ENCODE assay signal across 13 cellular contexts in genomic region chr4:139593091-139593564, GRCh38. TPM values are rescaled to one million over a fixed set of nuclear protein-coding genes. Genes with fewer than 3 reads are reported as not detected.
A peak's percentile ranks its signal among the peaks of the same experiment; 100 is the strongest.
DNase-seq lines count a peak whose midpoint lies in the region; ATAC-seq, FAIRE-seq and TF ChIP-seq lines count a peak whose summit lies in the region.
"Had no signal": no experiment of that assay in that cellular context is flagged by ENCODE, and none has a peak within 500 bp of the region (broad histone marks: within the 10 kb centered on the region; RNA-seq: fewer than 3 reads in every experiment).

No MANE protein-coding gene starts in this region.

- ATAC-seq in IMR-90 (ENCODE audit: low read depth), result peak; percentile 95

- H3K27ac ChIP-seq in IMR-90 (ENCODE audit: insufficient read depth, low read length), result peak overlapping the region; percentile 65
- no peak overlapping the region for H3K27ac ChIP-seq in endothelial cell of umbilical vein (ENCODE audit: insufficient read depth, low read depth, low read length)
- H3K27ac ChIP-seq in mesodermal cell (ENCODE audit: low read depth, low read length, severe bottlenecking), result peak overlapping the region; percentile 93

- peak overlapping the region; percentile 50 for H2BK120ac ChIP-seq in IMR-90 (ENCODE audit: low read depth, low read length)

- H4K91ac ChIP-seq in IMR-90 (ENCODE audit: insufficient read depth, low read depth, low read length), result peak overlapping the region; percentile 66

- BruUV-seq in IMR-90 (replicated peaks; lab: Mats Ljungman, UMichigan) (no TSS peak), endothelial cell of umbilical vein (replicated peaks; lab: Mats Ljungman, UMichigan) (no TSS peak)

- no peaks in the 10 kb centered on the region for H3K9me3 ChIP-seq in IMR-90 (ENCODE audit: control insufficient read depth, insufficient read depth, low read length)
- no peaks in the 10 kb centered on the region for H3K9me3 ChIP-seq in endothelial cell of umbilical vein (replicated peaks; ENCODE audit: control insufficient read depth, insufficient read depth, low read length)
- H3K9me3 ChIP-seq in mesodermal cell (ENCODE audit: control insufficient read depth, low read length), result no peaks in the 10 kb centered on the region

- CTCF ChIA-PET in IMR-90 (lab: Yijun Ruan, JAX), result interaction anchor here (1.0 to 2.5 kb wide), 4 partner anchors 10 to 33 kb away, joined by 3 to 9 read pairs (median 4); no protein-coding TSS in a partner anchor
- CTCF ChIA-PET in endothelial cell of umbilical vein (lab: Charles Lee), result interaction anchor here (1.4 kb wide), 1 partner anchor 11 kb away, joined by 5 read pairs; no protein-coding TSS in a partner anchor

- H3K79me1 ChIP-seq in IMR-90 (ENCODE audit: low read depth in 1 of 2, low read length in 2 of 2), result no peaks in the 10 kb centered on the region

- peak overlapping the region; percentile 88; the same call in 2 of the 3 replicates for H2BK15ac ChIP-seq in IMR-90 (ENCODE audit: low read depth, low read length)

- in situ Hi-C loops in IMR-90 (cut with MboI; ENCODE audit: low sequenced_read_pairs), result no loop called here

- 20% methylated on average over 3 of the region's 4 CpGs; no CpG with 5 or more reads in 1 of the 2 experiments for WGBS in IMR-90 (ENCODE audit: extremely low coverage in 2 of 2, insufficient read length in 1 of 2), 2 experiments
- WGBS in mesodermal cell (ENCODE audit: insufficient coverage in 2 of 2), 2 experiments, result 32 to 58% methylated on average over 4 of the region's 4 CpGs

- dilution Hi-C loops in IMR-90 (cut with HindIII; ENCODE audit: low sequenced_read_pairs, unreplicated experiment), result no loop called here
- dilution Hi-C loops in endothelial cell of umbilical vein (cut with MboI; ENCODE audit: extremely low pct_ligation_motif_present, low sequenced_read_pairs), result no loop called here

- no peaks in the 10 kb centered on the region for H3K79me2 ChIP-seq in endothelial cell of umbilical vein (ENCODE audit: control insufficient read depth, insufficient read depth, low read length)

- peak overlapping the region; percentile 30 for H3K14ac ChIP-seq in IMR-90 (replicated peaks; ENCODE audit: low read depth, low read length)

- H4K20me1 ChIP-seq in IMR-90 (ENCODE audit: insufficient read depth, low read length) (no peaks in the 10 kb centered on the region), endothelial cell of umbilical vein (replicated peaks; ENCODE audit: control insufficient read depth, extremely low read depth, insufficient read depth, low read length) (no peaks in the 10 kb centered on the region)

- peak overlapping the region; percentile 36; the same call in 1 of the 2 replicates for H3K23ac ChIP-seq in IMR-90 (ENCODE audit: low read depth, low read length)

- H3K9ac ChIP-seq in IMR-90 (ENCODE audit: low read depth, low read length) (no peak overlapping the region; the same call in 1 of the 2 replicates), endothelial cell of umbilical vein (replicated peaks; ENCODE audit: extremely low read depth, insufficient read depth, low read length) (no peak overlapping the region)

- H2AK9ac ChIP-seq in IMR-90 (replicated peaks; ENCODE audit: low read depth, low read length, poor library complexity), result peak overlapping the region; percentile 38

- no peaks in the 10 kb centered on the region for H3K27me3 ChIP-seq in IMR-90 (ENCODE audit: control insufficient read depth, insufficient read depth, low read length)
- H3K27me3 ChIP-seq in endothelial cell of umbilical vein (ENCODE audit: control insufficient read depth in 2 of 2, insufficient read depth in 2 of 2, low read length in 2 of 2), result peaks cover 30 to 41% of the 10 kb centered on the region in 2 experiments

- peak overlapping the region; percentile 36 for H2BK5ac ChIP-seq in IMR-90 (ENCODE audit: low read depth, low read length, poor library complexity, severe bottlenecking)

- H3K4me1 ChIP-seq in IMR-90 (ENCODE audit: control insufficient read depth, insufficient read depth, low read length) (peaks cover 18% of the 10 kb centered on the region), endothelial cell of umbilical vein (ENCODE audit: control insufficient read depth, extremely low read depth, insufficient read depth, low read length) (no peaks in the 10 kb centered on the region), mesodermal cell (ENCODE audit: control insufficient read depth, insufficient read depth, low read length, poor library complexity, severe bottlenecking) (peaks cover 36% of the 10 kb centered on the region)

- H4K8ac ChIP-seq in IMR-90 (ENCODE audit: low read depth in 2 of 2, low read length in 2 of 2), result peak overlapping the region; percentile 33 to 46; a peak in 3 of 4 replicates

- TF ChIP-seq POLR2A in IMR-90 (IDR thresholded peaks at IDR 0.05; ENCODE audit: low read depth, low read length) (no peak), endothelial cell of umbilical vein (IDR thresholded peaks at IDR 0.05; ENCODE audit: low read depth, low read length) (no peak)

- peak overlapping the region; percentile 4 for H3K18ac ChIP-seq in IMR-90 (ENCODE audit: low read depth, low read length)

- peak; percentile 82 for DNase-seq in AG20443 (ENCODE audit: low spot score)
- peak; percentile 92 for DNase-seq in IMR-90
- DNase-seq in endothelial cell of umbilical vein (ENCODE audit: low read depth, low spot score), result peak; percentile 13
- no peak for DNase-seq in middle frontal gyrus (ENCODE audit: extremely low spot score, low spot score)
- DNase-seq in occipital lobe (lab: John Stamatoyannopoulos, UW), result no peak
- no peak for DNase-seq in T-helper 9 cell
- DNase-seq in 8988T, result no peak
- DNase-seq: activated CD8-positive, alpha-beta memory T cell treated with anti-CD3 and anti-CD28 coated beads, Interleukin-2, amount 50 U/mL, for 4 hours; anterior cingulate cortex; CD8-positive, alpha-beta memory T cell; posterior cingulate gyrus had no signal

- no peak for TF ChIP-seq RAD21 in IMR-90 (IDR thresholded peaks at IDR 0.05; ENCODE audit: low read length)

- H2BK20ac ChIP-seq in IMR-90 (ENCODE audit: low read depth, low read length), result peak overlapping the region; percentile 63

- FAIRE-seq in endothelial cell of umbilical vein (lab: Jason Lieb, UNC), result no peak
- FAIRE-seq: RCC 7860 had no signal

- intact Hi-C loops in IMR-90 (cut with micrococcal nuclease), result no loop called here
- intact Hi-C loops in endothelial cell of umbilical vein (cut with micrococcal nuclease), result no loop called here

- POLR2A ChIA-PET in IMR-90 (lab: Charles Lee; ENCODE audit: unreplicated experiment), result no interaction called here
- POLR2A ChIA-PET in endothelial cell of umbilical vein (lab: Charles Lee), result no interaction called here

- H2AK5ac ChIP-seq in IMR-90 (ENCODE audit: low read depth, low read length), result peak overlapping the region; percentile 88; the same call in 1 of the 2 replicates

- no peak for TF ChIP-seq CTCF in IMR-90 (conservative IDR thresholded peaks at IDR 0.05; ENCODE audit: low read depth, low read length)
- TF ChIP-seq CTCF in endothelial cell of umbilical vein (IDR thresholded peaks at IDR 0.05; ENCODE audit: extremely low read depth in 1 of 2, insufficient read depth in 1 of 2, low read depth in 1 of 2, low read length in 2 of 2), result no peak

- H2AFZ ChIP-seq in IMR-90 (replicated peaks; ENCODE audit: low read length, poor library complexity), result peak overlapping the region; percentile 77
- no peak overlapping the region for H2AFZ ChIP-seq in endothelial cell of umbilical vein (ENCODE audit: low read depth, low read length)

- peak overlapping the region; percentile 19 for H4K5ac ChIP-seq in IMR-90 (ENCODE audit: low read depth, low read length)

- peak overlapping the region; percentile 54 for H3K4me2 ChIP-seq in IMR-90 (ENCODE audit: low read depth, low read length)
- no peak overlapping the region for H3K4me2 ChIP-seq in endothelial cell of umbilical vein (ENCODE audit: insufficient read depth, low read length)

- H3K36me3 ChIP-seq in IMR-90 (ENCODE audit: control insufficient read depth, insufficient read depth, low read length) (no peaks in the 10 kb centered on the region), endothelial cell of umbilical vein (ENCODE audit: control insufficient read depth in 2 of 2, extremely low read depth in 1 of 2, insufficient read depth in 2 of 2, low read length in 2 of 2) (no peaks in the 10 kb centered on the region), mesodermal cell (ENCODE audit: control insufficient read depth, insufficient read depth, low read length) (no peaks in the 10 kb centered on the region)

- H3K4me3 ChIP-seq in IMR-90 (ENCODE audit: insufficient read depth, low read depth, low read length) (no peak overlapping the region), endothelial cell of umbilical vein (replicated peaks in 1 of 3; ENCODE audit: insufficient read depth in 1 of 3, low read depth in 1 of 3, low read length in 3 of 3) (no peak overlapping the region), mesodermal cell (ENCODE audit: extremely low read depth, insufficient read depth, low read length, poor library complexity, severe bottlenecking) (no peak overlapping the region)

- H3K9me1 ChIP-seq in IMR-90 (ENCODE audit: insufficient read depth, low read length) (peaks cover 6% of the 10 kb centered on the region), endothelial cell of umbilical vein (replicated peaks; ENCODE audit: control insufficient read depth, extremely low read depth, insufficient read depth, low read length) (no peaks in the 10 kb centered on the region)

- H3K56ac ChIP-seq in IMR-90 (ENCODE audit: extremely low read depth, insufficient read depth, low read length), result no peak overlapping the region

- peak overlapping the region; percentile 77 for H3K4ac ChIP-seq in IMR-90 (ENCODE audit: low read depth, low read length)

TF ChIP-seq in endothelial cell of umbilical vein, 7 proteins besides CTCF, POLR2A, EP300 and RAD21:
- TF ChIP-seq EZH2 (IDR thresholded peaks at IDR 0.05; ENCODE audit: borderline replicate concordance, low read depth, low read length, severe bottlenecking) (no peak), FOS (IDR thresholded peaks at IDR 0.05; ENCODE audit: borderline replicate concordance, insufficient read depth, low read length) (no peak)

RNA-seq across cellular contexts. Expression of gene SETD7, which starts 37.1 kb away (rescaled TPM):
- total RNA-seq in IMR-90 (2012; rRNA removed) (46.6 and 80.3 TPM in 2 replicates), endothelial cell of umbilical vein (36.4 and 39.9 TPM in 2 replicates), occipital lobe (42.7 TPM)
- polyA plus RNA-seq in IMR-90 (2012; rRNA removed) (13.8 and 17.0 TPM in 2 replicates), endothelial cell of umbilical vein (11.7 and 18.8 TPM in 2 replicates)
- polyA plus RNA-seq in IMR-90 (2012; cell fraction: cytosol; rRNA removed), result 5.0 and 5.2 TPM in 2 replicates
- polyA plus RNA-seq in IMR-90 (2012; cell fraction: nucleus; rRNA removed; ENCODE audit: low replicate concordance), result 2.4 and 9.0 TPM in 2 replicates
- 13.2 and 14.9 TPM in 2 replicates for polyA plus RNA-seq in endothelial cell of umbilical vein (2011; cell fraction: cytosol; rRNA removed)
- polyA plus RNA-seq in endothelial cell of umbilical vein (2011; cell fraction: nucleus; rRNA removed), result 14.8 and 15.7 TPM in 2 replicates
- polyA plus RNA-seq in endothelial cell of umbilical vein (2012), result 30.1 and 38.2 TPM in 2 replicates
- 48.9 and 51.7 TPM in 2 replicates for polyA minus RNA-seq in endothelial cell of umbilical vein
- 25.0 TPM for polyA minus RNA-seq in endothelial cell of umbilical vein (2011; cell fraction: cytosol; rRNA and poly(A)+ RNA removed)
- polyA minus RNA-seq in endothelial cell of umbilical vein (2011; cell fraction: nucleus; rRNA and poly(A)+ RNA removed), result 19.5 and 23.6 TPM in 2 replicates
- 19.2 TPM for polyA plus RNA-seq in mesodermal cell (2013, experiment 1 of 2)
- 20.0 TPM for polyA plus RNA-seq in mesodermal cell (2013, experiment 2 of 2)

Comparison
In these comparisons a context has a peak if more than half of its experiments do, and no peak if none do; other contexts are left out.
1. DNase-seq: peak in AG20443 (single experiment), IMR-90 (single experiment) and endothelial cell of umbilical vein (single experiment); none in middle frontal gyrus (single experiment), occipital lobe (single experiment), T-helper 9 cell (single experiment) and 8988T (single experiment).